ENCODE assay signal across 1 cellular context in genomic region chr18:50451100-50451842, GRCh38.
A peak's percentile ranks its signal among the peaks of the same experiment; 100 is the strongest.
TF ChIP-seq lines count a peak whose summit lies in the region.

No MANE protein-coding gene starts in this region.

TF ChIP-seq in K562, 482 proteins besides CTCF, POLR2A, EP300 and RAD21 (continued from another document):
- TF ChIP-seq, protein P1, sequence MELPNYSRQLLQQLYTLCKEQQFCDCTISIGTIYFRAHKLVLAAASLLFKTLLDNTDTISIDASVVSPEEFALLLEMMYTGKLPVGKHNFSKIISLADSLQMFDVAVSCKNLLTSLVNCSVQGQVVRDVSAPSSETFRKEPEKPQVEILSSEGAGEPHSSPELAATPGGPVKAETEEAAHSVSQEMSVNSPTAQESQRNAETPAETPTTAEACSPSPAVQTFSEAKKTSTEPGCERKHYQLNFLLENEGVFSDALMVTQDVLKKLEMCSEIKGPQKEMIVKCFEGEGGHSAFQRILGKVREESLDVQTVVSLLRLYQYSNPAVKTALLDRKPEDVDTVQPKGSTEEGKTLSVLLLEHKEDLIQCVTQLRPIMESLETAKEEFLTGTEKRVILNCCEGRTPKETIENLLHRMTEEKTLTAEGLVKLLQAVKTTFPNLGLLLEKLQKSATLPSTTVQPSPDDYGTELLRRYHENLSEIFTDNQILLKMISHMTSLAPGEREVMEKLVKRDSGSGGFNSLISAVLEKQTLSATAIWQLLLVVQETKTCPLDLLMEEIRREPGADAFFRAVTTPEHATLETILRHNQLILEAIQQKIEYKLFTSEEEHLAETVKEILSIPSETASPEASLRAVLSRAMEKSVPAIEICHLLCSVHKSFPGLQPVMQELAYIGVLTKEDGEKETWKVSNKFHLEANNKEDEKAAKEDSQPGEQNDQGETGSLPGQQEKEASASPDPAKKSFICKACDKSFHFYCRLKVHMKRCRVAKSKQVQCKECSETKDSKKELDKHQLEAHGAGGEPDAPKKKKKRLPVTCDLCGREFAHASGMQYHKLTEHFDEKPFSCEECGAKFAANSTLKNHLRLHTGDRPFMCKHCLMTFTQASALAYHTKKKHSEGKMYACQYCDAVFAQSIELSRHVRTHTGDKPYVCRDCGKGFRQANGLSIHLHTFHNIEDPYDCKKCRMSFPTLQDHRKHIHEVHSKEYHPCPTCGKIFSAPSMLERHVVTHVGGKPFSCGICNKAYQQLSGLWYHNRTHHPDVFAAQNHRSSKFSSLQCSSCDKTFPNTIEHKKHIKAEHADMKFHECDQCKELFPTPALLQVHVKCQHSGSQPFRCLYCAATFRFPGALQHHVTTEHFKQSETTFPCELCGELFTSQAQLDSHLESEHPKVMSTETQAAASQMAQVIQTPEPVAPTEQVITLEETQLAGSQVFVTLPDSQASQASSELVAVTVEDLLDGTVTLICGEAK (IDR thresholded peaks at IDR 0.05): peak; percentile 86
- TF ChIP-seq, protein P1 (CRISPR knock-in tag; IDR thresholded peaks at IDR 0.05): peak; percentile 56; the same call in 1 of the 2 replicates
- TF ChIP-seq DIDO1 (tag; IDR thresholded peaks at IDR 0.05; ENCODE audit: low read depth): no peak
